16 cellular contexts compared by ENCODE assay signal in the genomic region with DNA sequence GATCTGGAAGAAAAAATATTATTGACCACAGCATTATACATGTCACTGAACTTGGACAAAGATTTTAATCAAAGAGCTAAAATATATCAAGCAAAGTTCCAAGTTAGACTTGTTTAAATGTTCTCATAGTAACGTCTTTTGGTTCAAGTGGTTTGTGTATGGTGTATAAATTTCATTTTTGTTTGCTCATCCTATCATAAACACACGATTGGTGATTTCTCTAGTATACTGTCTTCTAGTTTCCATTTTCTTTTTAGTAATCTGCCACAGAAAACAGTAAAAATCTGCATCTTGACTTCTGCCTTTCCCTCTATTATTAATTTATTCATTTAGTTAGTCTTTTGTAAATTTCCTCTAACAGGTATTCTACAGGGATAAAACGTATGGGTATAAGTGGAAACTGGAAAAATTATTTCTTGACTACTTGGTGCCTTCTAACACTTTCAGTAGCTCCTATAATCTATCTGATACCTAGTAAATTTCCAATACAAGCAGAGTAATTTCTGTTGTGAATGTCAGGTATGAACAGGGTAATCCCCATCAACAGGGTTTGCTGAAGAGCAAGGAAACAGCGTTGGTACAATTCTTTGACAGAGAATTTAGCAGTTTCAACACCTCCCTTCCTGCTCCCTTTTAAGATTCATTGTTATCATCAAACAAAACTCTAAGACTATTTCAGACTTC.
DNase-seq lines count a peak whose midpoint lies in the region; ATAC-seq, FAIRE-seq and TF ChIP-seq lines count a peak whose summit lies in the region.
"Had no signal": no experiment of that assay in that cellular context is flagged by ENCODE, and none has a peak within 500 bp of the region (broad histone marks: within the 10 kb centered on the region; RNA-seq: fewer than 3 reads in every experiment).

No MANE protein-coding gene starts in this region.

- peaks cover 35% of the 10 kb centered on the region for H3K4me1 Mint-ChIP-seq in activated CD4-positive, alpha-beta T cell treated with anti-CD3 and anti-CD28 coated beads for 36 hours
- peaks cover 21 to 34% (median 23%) of the 10 kb centered on the region in 3 donors for H3K4me1 Mint-ChIP-seq in T-cell

- CTCF ChIA-PET in activated CD4-positive, alpha-beta T cell treated with anti-CD3 and anti-CD28 coated beads for 36 hours (lab: Charles Lee): interaction anchor here (1.0 to 1.1 kb wide), 3 partner anchors 21 to 206 kb away, joined by 3 to 4 read pairs (median 3); no protein-coding TSS in a partner anchor
- CTCF ChIA-PET in T-cell (lab: Charles Lee): interaction anchor here in 1 of 2 donors (1.8 kb wide), 1 partner anchor 12 kb away, joined by 3 read pairs; no protein-coding TSS in a partner anchor

- H3K36me3 ChIP-seq in lower lobe of right lung: no peaks in the 10 kb centered on the region
- H3K36me3 ChIP-seq: thoracic aorta had no signal

- peak; percentile 70 for ATAC-seq in activated CD4-positive, alpha-beta T cell treated with anti-CD3 and anti-CD28 coated beads for 36 hours
- ATAC-seq in T-cell (replicated peaks in 1 of 4) (peak; percentile 50 to 66 (median 54)), lower lobe of right lung (no peak)
- ATAC-seq: GM23338, HepG2 had no signal

- no peaks in the 10 kb centered on the region for H3K9me3 Mint-ChIP-seq in activated CD4-positive, alpha-beta T cell treated with anti-CD3 and anti-CD28 coated beads for 36 hours (ENCODE audit: low read depth)
- peaks cover 0 to 6% (median 0%) of the 10 kb centered on the region in 3 donors for H3K9me3 Mint-ChIP-seq in T-cell
- H3K9me3 Mint-ChIP-seq: CD8-positive, alpha-beta memory T cell; GM23338 had no signal

- intact Hi-C loops in activated CD4-positive, alpha-beta T cell treated with anti-CD3 and anti-CD28 coated beads for 36 hours (cut with DNase I, micrococcal nuclease): no loop called here
- intact Hi-C loops in lower lobe of right lung (cut with DNase I): no loop called here

- no peaks in the 10 kb centered on the region for H3K4me1 ChIP-seq in lower lobe of right lung

- no peaks in the 10 kb centered on the region for H3K27me3 Mint-ChIP-seq in activated CD4-positive, alpha-beta T cell treated with anti-CD3 and anti-CD28 coated beads for 36 hours
- no peaks in the 10 kb centered on the region for H3K27me3 Mint-ChIP-seq in T-cell
- H3K27me3 Mint-ChIP-seq: CD8-positive, alpha-beta memory T cell had no signal

- H3K4me3 Mint-ChIP-seq in activated CD4-positive, alpha-beta T cell treated with anti-CD3 and anti-CD28 coated beads for 36 hours: peak overlapping the region; percentile 41
- H3K4me3 Mint-ChIP-seq in T-cell: peak overlapping the region in 1 of 3 donors; percentile 33
- H3K4me3 Mint-ChIP-seq: GM23338 had no signal

- H3K27me3 ChIP-seq in lower lobe of right lung (ENCODE audit: low read depth): no peaks in the 10 kb centered on the region

- H3K4me3 ChIP-seq in lower lobe of right lung: no peak overlapping the region
- H3K4me3 ChIP-seq: GM23338, thoracic aorta had no signal

- POLR2A ChIA-PET in activated CD4-positive, alpha-beta T cell treated with anti-CD3 and anti-CD28 coated beads for 36 hours (lab: Charles Lee): no interaction called here
- POLR2A ChIA-PET in T-cell (lab: Charles Lee): interaction anchor here in 1 of 2 donors (0.7 kb wide), 1 partner anchor 21 kb away, joined by 3 read pairs; no protein-coding TSS in a partner anchor

- peaks cover 6% of the 10 kb centered on the region for H3K36me3 Mint-ChIP-seq in activated CD4-positive, alpha-beta T cell treated with anti-CD3 and anti-CD28 coated beads for 36 hours (ENCODE audit: low read depth)
- peaks cover 6% of the 10 kb centered on the region for H3K36me3 Mint-ChIP-seq in T-cell

- H3K27ac Mint-ChIP-seq in activated CD4-positive, alpha-beta T cell treated with anti-CD3 and anti-CD28 coated beads for 36 hours: peak overlapping the region; percentile 56
- H3K27ac Mint-ChIP-seq in T-cell: no peak overlapping the region
- H3K27ac Mint-ChIP-seq: GM23338 had no signal

- DNase-seq in activated CD4-positive, alpha-beta T cell treated with anti-CD3 and anti-CD28 coated beads for 36 hours: no peak
- no peak for DNase-seq in activated CD4-positive, alpha-beta T cell treated with anti-CD3 and anti-CD28 coated beads for 1 hour
- no peak for DNase-seq in GM19239 (ENCODE audit: insufficient read length, low spot score)
- DNase-seq in T-cell: no peak
- DNase-seq in lower lobe of right lung: no peak
- DNase-seq in NCI-H2171 treated with DMSO at 0.1 percent for 48 hours (lab: John Stamatoyannopoulos, UW): no peak
- DNase-seq in A172 (ENCODE audit: low spot score): no peak
- no peak for DNase-seq in KBM-7
- DNase-seq: activated CD4-positive, CD25-positive, alpha-beta regulatory T cell treated with anti-CD3 and anti-CD28 coated beads, Interleukin-2, amount 50 U/mL, for 72 hours; CD8-positive, alpha-beta memory T cell; NCI-H82; RPMI8226 had no signal

- FAIRE-seq in GM19239 (lab: Jason Lieb, UNC): peak; percentile 77
- FAIRE-seq: A204.1, HepG2 had no signal

- in situ Hi-C loops in KBM-7 (cut with MboI; ENCODE audit: low pct_unique_long_range_greater_than_20kb, low sequenced_read_pairs): no loop called here

- TF ChIP-seq CTCF in lower lobe of right lung (IDR thresholded peaks at IDR 0.05): no peak

- no peaks in the 10 kb centered on the region for H3K9me3 ChIP-seq in lower lobe of right lung
- H3K9me3 ChIP-seq: thoracic aorta had no signal

- peak overlapping the region; percentile 40 for H3K27ac ChIP-seq in lower lobe of right lung
- H3K27ac ChIP-seq: thoracic aorta had no signal

Comparison
In these comparisons a context has a peak if more than half of its experiments do, and no peak if none do; other contexts are left out.
1. ATAC-seq: peak in activated CD4-positive, alpha-beta T cell treated with anti-CD3 and anti-CD28 coated beads for 36 hours (single experiment) and T-cell (4 of 4); none in lower lobe of right lung (0 of 2).